In the genomic region with DNA sequence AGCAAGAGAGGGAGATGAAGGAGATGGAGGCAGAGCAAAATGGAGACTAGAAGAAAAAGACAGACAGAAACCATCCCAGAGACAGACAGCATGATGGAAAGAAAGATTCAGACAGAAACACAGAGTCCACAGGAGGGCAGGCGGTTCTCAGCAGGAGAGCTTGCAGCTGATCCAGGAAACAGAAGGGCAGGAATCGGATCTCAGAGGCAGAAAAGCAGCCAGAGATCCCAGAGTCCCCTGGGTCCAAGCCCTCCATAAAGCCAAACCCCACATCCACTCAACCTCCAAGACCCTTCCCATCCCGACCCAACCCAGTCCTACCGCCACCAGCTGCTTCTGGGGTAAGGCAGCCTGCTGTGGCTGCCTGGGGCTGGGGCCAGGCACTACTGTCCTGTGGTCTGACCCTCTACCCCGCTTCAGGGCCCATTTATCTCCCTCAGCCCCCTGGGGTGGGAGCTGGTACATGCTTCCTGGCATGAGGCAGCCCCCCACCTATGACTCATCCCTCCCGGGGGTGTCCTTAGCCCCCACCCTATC, we compare ENCODE assay signal across 11 cellular contexts. TPM values are rescaled to one million over a fixed set of nuclear protein-coding genes. Genes with fewer than 3 reads are reported as not detected.
DNase-seq lines count a peak whose midpoint lies in the region; ATAC-seq, FAIRE-seq and TF ChIP-seq lines count a peak whose summit lies in the region.
"Had no signal": no experiment of that assay in that cellular context is flagged by ENCODE, and none has a peak within 500 bp of the region (broad histone marks: within the 10 kb centered on the region; RNA-seq: fewer than 3 reads in every experiment).

A gene with protein sequence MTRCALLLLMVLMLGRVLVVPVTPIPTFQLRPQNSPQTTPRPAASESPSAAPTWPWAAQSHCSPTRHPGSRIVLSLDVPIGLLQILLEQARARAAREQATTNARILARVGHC (minus strand): TSS at position 400 of the 537 bp plus-strand sequence. CDS start 657 bp downstream, outside the sequence.

- ATAC-seq in mucosa of descending colon, result no peak

- peak within 1 kb of the TSS; percentile 40 for H3K27ac ChIP-seq in caudate nucleus (ENCODE audit: low read depth, low read length)
- H3K27ac ChIP-seq: upper lobe of right lung had no signal

- no peak within 1 kb of the TSS for H3K4me3 ChIP-seq in mucosa of descending colon
- H3K4me3 ChIP-seq: upper lobe of right lung had no signal

- no peaks in the 10 kb centered on the region for H3K9me3 Mint-ChIP-seq in Calu3 (ENCODE audit: low read depth, unreplicated experiment)
- no peaks in the 10 kb centered on the region for H3K9me3 Mint-ChIP-seq in nephron

- peaks cover 5% of the 10 kb centered on the region for H3K36me3 Mint-ChIP-seq in Calu3 (ENCODE audit: insufficient read depth, unreplicated experiment)
- no peaks in the 10 kb centered on the region for H3K36me3 Mint-ChIP-seq in nephron (ENCODE audit: low read depth)

- BruUV-seq in Calu3 (replicated peaks; lab: Mats Ljungman, UMichigan), result no TSS peak

- FAIRE-seq in GM12892 (lab: Jason Lieb, UNC), result no peak

- H3K27ac Mint-ChIP-seq in Calu3 (ENCODE audit: unreplicated experiment), result peak within 1 kb of the TSS; percentile 52
- peak within 1 kb of the TSS; percentile 60 to 86 (median 81) for H3K27ac Mint-ChIP-seq in nephron

- H3K4me1 Mint-ChIP-seq in Calu3 (ENCODE audit: low read depth, unreplicated experiment), result peaks cover 44% of the 10 kb centered on the region
- H3K4me1 Mint-ChIP-seq in nephron, result peaks cover 54% of the 10 kb centered on the region

- CTCF ChIA-PET in Calu3 (lab: Charles Lee), result interaction anchor here (0.6 kb wide), 1 partner anchor 51 kb away, joined by 4 read pairs; no protein-coding TSS in a partner anchor

- no peak for TF ChIP-seq POLR2A in GM12892 (IDR thresholded peaks at IDR 0.05; ENCODE audit: low read depth, low read length)

- TF ChIP-seq CTCF in Calu3 (IDR thresholded peaks at IDR 0.05; ENCODE audit: unreplicated experiment) (no peak), nephron (IDR thresholded peaks at IDR 0.05; ENCODE audit: unreplicated experiment in 3 of 3) (no peak), mucosa of descending colon (IDR thresholded peaks at IDR 0.05) (no peak)

- H3K4me3 Mint-ChIP-seq in Calu3 (ENCODE audit: low read depth, unreplicated experiment) (no peak within 1 kb of the TSS), nephron (no peak within 1 kb of the TSS)

- no peak for DNase-seq in Calu3
- DNase-seq in NCI-H146 treated with DMSO at 0.1 percent for 48 hours (lab: John Stamatoyannopoulos, UW; ENCODE audit: unreplicated experiment), result peak; percentile 14
- DNase-seq in caudate nucleus (lab: John Stamatoyannopoulos, UW), result peak in 1 of 61 donors; percentile 46
- no peak for DNase-seq in GM12892 (ENCODE audit: insufficient read length)
- DNase-seq in mucosa of descending colon, result no peak
- DNase-seq in DMS114 treated with DMSO at 0.1 percent for 48 hours (lab: John Stamatoyannopoulos, UW; ENCODE audit: unreplicated experiment), result no peak
- no peak for DNase-seq in NCI-H1694 (lab: John Stamatoyannopoulos, UW)
- DNase-seq: activated effector memory CD4-positive, alpha-beta T cell treated with Interleukin-2 at 50 U/mL for 16 hours had no signal

- no peaks in the 10 kb centered on the region for H3K4me1 ChIP-seq in mucosa of descending colon (ENCODE audit: low read depth)

- no peaks in the 10 kb centered on the region for H3K27me3 Mint-ChIP-seq in Calu3 (ENCODE audit: unreplicated experiment)
- H3K27me3 Mint-ChIP-seq in nephron (ENCODE audit: low read depth), result peaks cover 4% of the 10 kb centered on the region

- intact Hi-C loops in Calu3 (cut with micrococcal nuclease; ENCODE audit: unreplicated experiment) (loop anchor here (5.0 kb wide), 1 partner anchor 34 kb away; a partner anchor contains a TSS), mucosa of descending colon (cut with DNase I, micrococcal nuclease) (no loop called here)

- no peaks in the 10 kb centered on the region for H3K36me3 ChIP-seq in mucosa of descending colon (ENCODE audit: low read depth)
- H3K36me3 ChIP-seq: upper lobe of right lung had no signal

- no peaks in the 10 kb centered on the region for H3K9me3 ChIP-seq in mucosa of descending colon
- H3K9me3 ChIP-seq: upper lobe of right lung had no signal

RNA-seq across cellular contexts. Expression of the gene that starts here (rescaled TPM):
- total RNA-seq in Calu3 (2022), result 0.34 and 0.94 TPM in 2 replicates
- polyA plus RNA-seq in GM12892 (2012; ENCODE audit: missing spikeins), result not detected
- total RNA-seq in mucosa of descending colon, result under 1 TPM in 1 of 3 donors, not detected in 2; 0.19 TPM
- total RNA-seq: skeletal muscle tissue, upper lobe of right lung had no signal
